In genomic region chr1:40390857-40391256, GRCh38 we compare ENCODE assay signal across 14 cellular contexts. TPM values are rescaled to one million over a fixed set of nuclear protein-coding genes. Genes with fewer than 3 reads are reported as not detected.
A peak's percentile ranks its signal among the peaks of the same experiment; 100 is the strongest.
DNase-seq lines count a peak whose midpoint lies in the region; ATAC-seq and TF ChIP-seq lines count a peak whose summit lies in the region.
"Had no signal": no experiment of that assay in that cellular context is flagged by ENCODE, and none has a peak within 500 bp of the region (broad histone marks: within the 10 kb centered on the region; RNA-seq: fewer than 3 reads in every experiment).

No MANE protein-coding gene starts in this region.

- H3K4me1 ChIP-seq in CD8-positive, alpha-beta T cell (ENCODE audit: insufficient read depth, low read length) = peaks cover 85% of the 10 kb centered on the region
- H3K4me1 ChIP-seq in RWPE2 (ENCODE audit: insufficient read depth, poor library complexity, severe bottlenecking) (peaks cover 19% of the 10 kb centered on the region), esophagus squamous epithelium (peaks cover 9 to 80% (median 48%) of the 10 kb centered on the region in 3 donors)
- H3K4me1 ChIP-seq: HAP-1 had no signal

- no peaks in the 10 kb centered on the region for H3K9me3 Mint-ChIP-seq in CD8-positive, alpha-beta T cell
- H3K9me3 Mint-ChIP-seq in HFFc6 (no peaks in the 10 kb centered on the region), chondrocyte (ENCODE audit: low read depth) (no peaks in the 10 kb centered on the region)

- no peaks in the 10 kb centered on the region for H3K27me3 Mint-ChIP-seq in CD8-positive, alpha-beta T cell (ENCODE audit: low read depth)
- no peaks in the 10 kb centered on the region for H3K27me3 Mint-ChIP-seq in HFFc6 (ENCODE audit: insufficient read depth)
- no peaks in the 10 kb centered on the region for H3K27me3 Mint-ChIP-seq in chondrocyte (ENCODE audit: low read depth)
- H3K27me3 Mint-ChIP-seq: progenitor cell of endocrine pancreas had no signal

- H3K9me3 ChIP-seq in CD8-positive, alpha-beta T cell (ENCODE audit: low read length) = no peaks in the 10 kb centered on the region
- H3K9me3 ChIP-seq in RWPE2 (ENCODE audit: severe bottlenecking) (no peaks in the 10 kb centered on the region), esophagus squamous epithelium (no peaks in the 10 kb centered on the region)
- H3K9me3 ChIP-seq: HAP-1 had no signal

- peak overlapping the region; percentile 93 for H3K27ac Mint-ChIP-seq in CD8-positive, alpha-beta T cell
- H3K27ac Mint-ChIP-seq in HFFc6 = no peak overlapping the region
- H3K27ac Mint-ChIP-seq in chondrocyte (ENCODE audit: unreplicated experiment) = no peak overlapping the region

- no peak for DNase-seq in CD8-positive, alpha-beta T cell
- no peak for DNase-seq in RWPE2 (ENCODE audit: low spot score)
- no peak for DNase-seq in esophagus squamous epithelium (lab: John Stamatoyannopoulos, UW)
- no peak for DNase-seq in HFFc6
- no peak for DNase-seq in SHP77 treated with DMSO at 0.1 percent for 48 hours (lab: John Stamatoyannopoulos, UW)
- no peak for DNase-seq in chondrocyte (ENCODE audit: low spot score)
- DNase-seq in NCI-H2171 (lab: John Stamatoyannopoulos, UW) = no peak
- DNase-seq: Calu3, T1000 had no signal

- WGBS in esophagus squamous epithelium, 2 donors = 80 to 94% methylated on average over 3 of the region's 3 CpGs

- H3K36me3 ChIP-seq in CD8-positive, alpha-beta T cell (ENCODE audit: insufficient read depth, low read length) = no peaks in the 10 kb centered on the region
- H3K36me3 ChIP-seq in RWPE2 (ENCODE audit: low read depth) (no peaks in the 10 kb centered on the region), esophagus squamous epithelium (peaks cover 0 to 8% (median 0%) of the 10 kb centered on the region in 3 donors)

- no peaks in the 10 kb centered on the region for H3K27me3 ChIP-seq in CD8-positive, alpha-beta T cell (ENCODE audit: insufficient read depth, low read length)
- H3K27me3 ChIP-seq in RWPE2 (ENCODE audit: insufficient read depth, poor library complexity, severe bottlenecking) (no peaks in the 10 kb centered on the region), esophagus squamous epithelium (no peaks in the 10 kb centered on the region)

- H3K4me1 Mint-ChIP-seq in CD8-positive, alpha-beta T cell (ENCODE audit: low read depth) = peaks cover 92% of the 10 kb centered on the region
- H3K4me1 Mint-ChIP-seq in HFFc6 (ENCODE audit: low read depth) (peaks cover 59% of the 10 kb centered on the region), chondrocyte (ENCODE audit: low read depth) (peaks cover 45% of the 10 kb centered on the region)

- no peak for ATAC-seq in CD8-positive, alpha-beta T cell
- no peak for ATAC-seq in RWPE2 (ENCODE audit: low read depth)

- intact Hi-C loops in CD8-positive, alpha-beta T cell (cut with DNase I, micrococcal nuclease) = no loop called here
- intact Hi-C loops in esophagus squamous epithelium (cut with DNase I) = no loop called here

- no peak for TF ChIP-seq POLR2A in esophagus squamous epithelium (IDR thresholded peaks at IDR 0.05)

- POLR2A ChIA-PET in CD8-positive, alpha-beta T cell (lab: Charles Lee) = interaction anchor here (1.4 to 7.8 kb wide), 4 partner anchors 9 to 18 kb away, joined by 7 to 98 read pairs (median 12); partner anchors contain the start of gene SMAP2

- H3K4me3 ChIP-seq in CD8-positive, alpha-beta T cell (ENCODE audit: low read depth, low read length) = no peak overlapping the region
- no peak overlapping the region for H3K4me3 ChIP-seq in RWPE2 (ENCODE audit: severe bottlenecking)
- peak overlapping the region in 1 of 4 donors; percentile 18 for H3K4me3 ChIP-seq in esophagus squamous epithelium
- H3K4me3 ChIP-seq in skin epidermis = no peak overlapping the region
- H3K4me3 ChIP-seq: HAP-1, K562, lung had no signal

- peak overlapping the region; percentile 89 for H3K4me3 Mint-ChIP-seq in CD8-positive, alpha-beta T cell
- no peak overlapping the region for H3K4me3 Mint-ChIP-seq in HFFc6
- H3K4me3 Mint-ChIP-seq in chondrocyte (ENCODE audit: unreplicated experiment) = no peak overlapping the region

- no peak for TF ChIP-seq CTCF in CD8-positive, alpha-beta T cell (IDR thresholded peaks at IDR 0.05)
- TF ChIP-seq CTCF in RWPE2 (IDR thresholded peaks at IDR 0.05; ENCODE audit: poor library complexity, severe bottlenecking) (no peak), esophagus squamous epithelium (IDR thresholded peaks at IDR 0.05) (no peak), HFFc6 (IDR thresholded peaks at IDR 0.05) (no peak), chondrocyte (IDR thresholded peaks at IDR 0.05) (no peak)

- CTCF ChIA-PET in CD8-positive, alpha-beta T cell (lab: Charles Lee) = interaction anchor here (1.0 to 14.0 kb wide), 5 partner anchors 13 to 247 kb away, joined by 5 to 109 read pairs (median 7); no protein-coding TSS in a partner anchor

- peaks cover 34% of the 10 kb centered on the region for H3K36me3 Mint-ChIP-seq in CD8-positive, alpha-beta T cell
- H3K36me3 Mint-ChIP-seq in HFFc6 (ENCODE audit: low read depth) (no peaks in the 10 kb centered on the region; the same call in 1 of the 2 replicates), chondrocyte (ENCODE audit: low read depth) (peaks cover 4% of the 10 kb centered on the region)

- H3K27ac ChIP-seq in CD8-positive, alpha-beta T cell (ENCODE audit: low read depth, low read length) = peak overlapping the region; percentile 67
- H3K27ac ChIP-seq in RWPE2 (ENCODE audit: poor library complexity, severe bottlenecking) = peak overlapping the region; percentile 48
- H3K27ac ChIP-seq in esophagus squamous epithelium = peak overlapping the region; percentile 32 to 91 (median 78)
- peak overlapping the region in 18 of 21 experiments; percentile 1 to 96 (median 73) for H3K27ac ChIP-seq in skin epidermis

RNA-seq across cellular contexts. Expression of gene SMAP2, which starts 17.3 kb away (rescaled TPM):
- 100 to 1,000 TPM; 167 to 171 TPM for total RNA-seq in CD8-positive, alpha-beta T cell
- total RNA-seq in esophagus squamous epithelium (10 to 100 TPM; 15.1 to 34.9 (median 23.8) TPM), chondrocyte (14.0 to 16.8 TPM (median 15.5 TPM) in 3 replicates)
- total RNA-seq in HFFc6 (2021; fragmentation: NEBNext Ultra II Directional; extraction: Animal tissue kit (Norgen Biotek cat#: 25700)) = 10 to 100 TPM; 27.7 to 37.5 (median 32.7) TPM

RNA-seq across cellular contexts. Expression of gene ZFP69B, which starts 59.4 kb away (rescaled TPM):
- total RNA-seq in CD8-positive, alpha-beta T cell = 1 to 10 TPM; 3.4 to 4.2 TPM
- 1 to 10 TPM in 1 of 4 donors, under 1 TPM in 3; 0.57 to 1.6 (median 0.70) TPM for total RNA-seq in esophagus squamous epithelium
- 1 to 10 TPM; 3.2 to 4.3 (median 3.7) TPM for total RNA-seq in HFFc6 (2021; fragmentation: NEBNext Ultra II Directional; extraction: Animal tissue kit (Norgen Biotek cat#: 25700))
- total RNA-seq in chondrocyte = 7.4 to 13.4 TPM (median 11.9 TPM) in 3 replicates
